Comparison of ENCODE assay signal across 33 cellular contexts in genomic region chr12:16618256-16618655, GRCh38. TPM values are rescaled to one million over a fixed set of nuclear protein-coding genes. Genes with fewer than 3 reads are reported as not detected.
"Had no signal": no experiment of that assay in that cellular context is flagged by ENCODE, and none has a peak within 500 bp of the region (broad histone marks: within the 10 kb centered on the region; RNA-seq: fewer than 3 reads in every experiment).

No MANE protein-coding gene starts in this region.

- H3K4me1 ChIP-seq: breast epithelium, colonic mucosa, esophagus squamous epithelium had no signal

- H3K27me3 ChIP-seq: ascending aorta, breast epithelium, cardiac muscle cell, colonic mucosa, esophagus squamous epithelium had no signal

- DNase-seq: activated CD4-positive, alpha-beta memory T cell treated with anti-CD3 and anti-CD28 coated beads, Interleukin-2, amount 10 ng/mL, durations not matched to agents 7 days and 5 days; activated CD4-positive, alpha-beta T cell treated with anti-CD3 and anti-CD28 coated beads for 4 hours; activated CD4-positive, alpha-beta T cell treated with anti-CD3 and anti-CD28 coated beads, Interleukin-2, amount 10 ng/mL, durations not matched to agents 7 days and 5 days; activated CD4-positive, alpha-beta T cell treated with anti-CD3 and anti-CD28 coated beads, Interleukin-2, amount 50 U/mL, for 4 hours; activated CD4-positive, CD25-positive, alpha-beta regulatory T cell; activated CD4-positive, CD25-positive, alpha-beta regulatory T cell treated with anti-CD3 and anti-CD28 coated beads, Interleukin-2, amount 50 U/mL, for 72 hours; activated CD8-positive, alpha-beta memory T cell treated with anti-CD3 and anti-CD28 coated beads, Interleukin-2, amount 50 U/mL, for 48 hours; activated gamma-delta T cell; activated naive CD4-positive, alpha-beta T cell; activated naive CD4-positive, alpha-beta T cell treated with anti-CD3 and anti-CD28 coated beads, Interleukin-2, amount 10 ng/mL, durations not matched to agents 7 days and 5 days; activated naive CD8-positive, alpha-beta T cell treated with anti-CD3 and anti-CD28 coated beads, Interleukin-2, amount 10 ng/mL, durations not matched to agents 7 days and 5 days; activated T-cell treated with anti-CD3 and anti-CD28 coated beads for 4 hours; activated T-cell treated with anti-CD3 and anti-CD28 coated beads, Interleukin-2, amount 50 U/mL, for 24 hours; activated T-cell treated with anti-CD3 and anti-CD28 coated beads, Interleukin-2, amount 50 U/mL, for 72 hours; central memory CD4-positive, alpha-beta T cell; cerebellar nuclear complex; colonic mucosa; effector CD8-positive, alpha-beta T cell; esophagus squamous epithelium; foreskin fibroblast; head of caudate nucleus; T-helper 1 cell; T-helper 17 cell; T1000 had no signal

- H3K4me3 Mint-ChIP-seq: activated CD4-positive, alpha-beta memory T cell treated with anti-CD3 and anti-CD28 coated beads, Interleukin-2, amount 10 ng/mL, durations not matched to agents 7 days and 5 days; activated CD4-positive, alpha-beta T cell treated with anti-CD3 and anti-CD28 coated beads, Interleukin-2, amount 10 ng/mL, durations not matched to agents 7 days and 5 days; activated naive CD4-positive, alpha-beta T cell treated with anti-CD3 and anti-CD28 coated beads, Interleukin-2, amount 10 ng/mL, durations not matched to agents 7 days and 5 days; activated naive CD8-positive, alpha-beta T cell treated with anti-CD3 and anti-CD28 coated beads, Interleukin-2, amount 10 ng/mL, durations not matched to agents 7 days and 5 days; activated T-cell treated with anti-CD3 and anti-CD28 coated beads, Interleukin-2, amount 50 U/mL, for 24 hours; activated T-cell treated with anti-CD3 and anti-CD28 coated beads, Interleukin-2, amount 50 U/mL, for 72 hours; brain; T-helper 17 cell; T-helper 2 cell treated with Interferon-gamma antibody and Interleukin-4, amounts not matched to agents 5 μg/mL and 100 μg/mL, for 36 hours had no signal

- H3K36me3 Mint-ChIP-seq: activated naive CD4-positive, alpha-beta T cell treated with anti-CD3 and anti-CD28 coated beads, Interleukin-2, amount 10 ng/mL, durations not matched to agents 7 days and 5 days; activated naive CD4-positive, alpha-beta T cell treated with anti-CD3 and anti-CD28 coated beads, Interleukin-2, amount 50 U/mL, for 72 hours; activated naive CD8-positive, alpha-beta T cell treated with anti-CD3 and anti-CD28 coated beads, Interleukin-2, amount 10 ng/mL, durations not matched to agents 7 days and 5 days; brain had no signal

- H3K4me1 Mint-ChIP-seq: activated CD4-positive, alpha-beta memory T cell treated with anti-CD3 and anti-CD28 coated beads, Interleukin-2, amount 10 ng/mL, durations not matched to agents 7 days and 5 days; activated CD4-positive, alpha-beta T cell treated with anti-CD3 and anti-CD28 coated beads, Interleukin-2, amount 10 ng/mL, durations not matched to agents 7 days and 5 days; activated naive CD4-positive, alpha-beta T cell treated with anti-CD3 and anti-CD28 coated beads, Interleukin-2, amount 10 ng/mL, durations not matched to agents 7 days and 5 days; activated naive CD8-positive, alpha-beta T cell treated with anti-CD3 and anti-CD28 coated beads, Interleukin-2, amount 10 ng/mL, durations not matched to agents 7 days and 5 days; brain; T-helper 17 cell had no signal

- H3K27ac Mint-ChIP-seq: activated CD4-positive, alpha-beta memory T cell treated with anti-CD3 and anti-CD28 coated beads, Interleukin-2, amount 10 ng/mL, durations not matched to agents 7 days and 5 days; activated CD4-positive, alpha-beta T cell treated with anti-CD3 and anti-CD28 coated beads, Interleukin-2, amount 10 ng/mL, durations not matched to agents 7 days and 5 days; activated naive CD4-positive, alpha-beta T cell treated with anti-CD3 and anti-CD28 coated beads, Interleukin-2, amount 10 ng/mL, durations not matched to agents 7 days and 5 days; activated naive CD4-positive, alpha-beta T cell treated with anti-CD3 and anti-CD28 coated beads, Interleukin-2, amount 50 U/mL, for 72 hours; activated naive CD8-positive, alpha-beta T cell treated with anti-CD3 and anti-CD28 coated beads, Interleukin-2, amount 10 ng/mL, durations not matched to agents 7 days and 5 days; activated T-cell treated with anti-CD3 and anti-CD28 coated beads, Interleukin-2, amount 50 U/mL, for 24 hours; activated T-cell treated with anti-CD3 and anti-CD28 coated beads, Interleukin-2, amount 50 U/mL, for 72 hours; brain; T-helper 17 cell; T-helper 2 cell treated with Interferon-gamma antibody and Interleukin-4, amounts not matched to agents 5 μg/mL and 100 μg/mL, for 36 hours had no signal

- H3K9me3 Mint-ChIP-seq: activated CD4-positive, alpha-beta T cell treated with anti-CD3 and anti-CD28 coated beads, Interleukin-2, amount 10 ng/mL, durations not matched to agents 7 days and 5 days; activated naive CD8-positive, alpha-beta T cell treated with anti-CD3 and anti-CD28 coated beads, Interleukin-2, amount 10 ng/mL, durations not matched to agents 7 days and 5 days had no signal

- H3K27me3 Mint-ChIP-seq: activated CD4-positive, alpha-beta memory T cell treated with anti-CD3 and anti-CD28 coated beads, Interleukin-2, amount 10 ng/mL, durations not matched to agents 7 days and 5 days; activated CD4-positive, alpha-beta T cell treated with anti-CD3 and anti-CD28 coated beads, Interleukin-2, amount 10 ng/mL, durations not matched to agents 7 days and 5 days; activated naive CD4-positive, alpha-beta T cell treated with anti-CD3 and anti-CD28 coated beads, Interleukin-2, amount 10 ng/mL, durations not matched to agents 7 days and 5 days; activated naive CD8-positive, alpha-beta T cell treated with anti-CD3 and anti-CD28 coated beads, Interleukin-2, amount 10 ng/mL, durations not matched to agents 7 days and 5 days; activated T-cell treated with anti-CD3 and anti-CD28 coated beads, Interleukin-2, amount 50 U/mL, for 24 hours; brain; T-helper 17 cell had no signal

- H3K4me3 ChIP-seq: ascending aorta, breast epithelium, cardiac muscle cell, colonic mucosa, esophagus squamous epithelium had no signal

- H3K36me3 ChIP-seq: ascending aorta, breast epithelium, cardiac muscle cell, colonic mucosa, esophagus squamous epithelium had no signal

- H3K9me3 ChIP-seq: ascending aorta, breast epithelium, colonic mucosa had no signal

- H3K27ac ChIP-seq: ascending aorta, breast epithelium, cardiac muscle cell, colonic mucosa, epithelial cell of prostate, esophagus squamous epithelium had no signal

RNA-seq across cellular contexts. Expression of gene LMO3, which starts 12.3 kb away (rescaled TPM):
- total RNA-seq: activated CD4-positive, alpha-beta memory T cell treated with anti-CD3 and anti-CD28 coated beads, Interleukin-2, amount 10 ng/mL, durations not matched to agents 7 days and 5 days; activated CD4-positive, alpha-beta T cell treated with anti-CD3 and anti-CD28 coated beads, Interleukin-2, amount 10 ng/mL, durations not matched to agents 7 days and 5 days; activated naive CD4-positive, alpha-beta T cell treated with anti-CD3 and anti-CD28 coated beads, Interleukin-2, amount 50 U/mL, for 72 hours; activated naive CD8-positive, alpha-beta T cell treated with anti-CD3 and anti-CD28 coated beads, Interleukin-2, amount 10 ng/mL, durations not matched to agents 7 days and 5 days; activated T-cell treated with anti-CD3 and anti-CD28 coated beads, Interleukin-2, amount 50 U/mL, for 72 hours; dermis microvascular lymphatic vessel endothelial cell; endothelial cell of umbilical vein; T-helper 17 cell had no signal
- polyA plus RNA-seq: endothelial cell of umbilical vein had no signal
